1 cellular context compared by ENCODE assay signal in the genomic region with DNA sequence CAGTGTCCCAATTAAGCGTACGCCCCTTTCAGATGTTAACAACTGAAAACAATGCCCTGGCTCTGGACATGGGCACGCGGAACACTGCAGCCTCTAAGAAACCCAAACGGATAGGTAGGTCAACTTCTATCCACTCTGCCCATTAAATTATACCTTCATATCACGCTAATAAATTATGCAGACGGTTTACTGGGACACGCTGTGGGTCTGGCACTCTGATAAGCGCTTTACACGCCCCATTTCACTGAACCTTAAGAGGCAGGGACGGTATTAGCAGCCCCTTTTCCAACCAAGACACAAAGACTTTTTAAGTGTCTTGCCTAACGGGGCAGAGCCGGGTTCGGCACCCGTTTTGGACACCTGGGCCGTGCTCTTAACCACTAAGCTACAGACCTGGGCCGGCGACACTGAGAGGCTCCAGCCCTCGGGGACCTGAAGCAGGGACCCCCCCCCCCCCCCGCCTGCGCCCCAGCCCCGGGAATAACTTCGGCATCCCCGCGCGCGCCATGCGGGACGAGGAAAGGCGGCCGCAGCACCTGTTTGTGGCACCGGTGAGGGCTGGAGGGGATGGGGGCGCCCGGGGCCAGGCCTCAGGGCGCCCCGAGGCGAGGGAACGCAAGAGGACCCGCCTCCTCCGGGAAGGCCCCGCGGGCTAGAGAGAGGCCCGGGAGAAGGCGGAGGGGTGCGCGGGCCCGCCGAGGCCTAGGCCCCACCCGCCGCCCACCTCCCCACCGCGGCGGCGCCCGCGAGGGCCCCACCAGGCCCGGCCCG.
A peak's percentile ranks its signal among the peaks of the same experiment; 100 is the strongest.
TF ChIP-seq lines count a peak whose summit lies in the region.

No MANE protein-coding gene starts in this region.

TF ChIP-seq in K562, 482 proteins besides CTCF, POLR2A, EP300 and RAD21 (continued from another document):
- TF ChIP-seq, protein P1, sequence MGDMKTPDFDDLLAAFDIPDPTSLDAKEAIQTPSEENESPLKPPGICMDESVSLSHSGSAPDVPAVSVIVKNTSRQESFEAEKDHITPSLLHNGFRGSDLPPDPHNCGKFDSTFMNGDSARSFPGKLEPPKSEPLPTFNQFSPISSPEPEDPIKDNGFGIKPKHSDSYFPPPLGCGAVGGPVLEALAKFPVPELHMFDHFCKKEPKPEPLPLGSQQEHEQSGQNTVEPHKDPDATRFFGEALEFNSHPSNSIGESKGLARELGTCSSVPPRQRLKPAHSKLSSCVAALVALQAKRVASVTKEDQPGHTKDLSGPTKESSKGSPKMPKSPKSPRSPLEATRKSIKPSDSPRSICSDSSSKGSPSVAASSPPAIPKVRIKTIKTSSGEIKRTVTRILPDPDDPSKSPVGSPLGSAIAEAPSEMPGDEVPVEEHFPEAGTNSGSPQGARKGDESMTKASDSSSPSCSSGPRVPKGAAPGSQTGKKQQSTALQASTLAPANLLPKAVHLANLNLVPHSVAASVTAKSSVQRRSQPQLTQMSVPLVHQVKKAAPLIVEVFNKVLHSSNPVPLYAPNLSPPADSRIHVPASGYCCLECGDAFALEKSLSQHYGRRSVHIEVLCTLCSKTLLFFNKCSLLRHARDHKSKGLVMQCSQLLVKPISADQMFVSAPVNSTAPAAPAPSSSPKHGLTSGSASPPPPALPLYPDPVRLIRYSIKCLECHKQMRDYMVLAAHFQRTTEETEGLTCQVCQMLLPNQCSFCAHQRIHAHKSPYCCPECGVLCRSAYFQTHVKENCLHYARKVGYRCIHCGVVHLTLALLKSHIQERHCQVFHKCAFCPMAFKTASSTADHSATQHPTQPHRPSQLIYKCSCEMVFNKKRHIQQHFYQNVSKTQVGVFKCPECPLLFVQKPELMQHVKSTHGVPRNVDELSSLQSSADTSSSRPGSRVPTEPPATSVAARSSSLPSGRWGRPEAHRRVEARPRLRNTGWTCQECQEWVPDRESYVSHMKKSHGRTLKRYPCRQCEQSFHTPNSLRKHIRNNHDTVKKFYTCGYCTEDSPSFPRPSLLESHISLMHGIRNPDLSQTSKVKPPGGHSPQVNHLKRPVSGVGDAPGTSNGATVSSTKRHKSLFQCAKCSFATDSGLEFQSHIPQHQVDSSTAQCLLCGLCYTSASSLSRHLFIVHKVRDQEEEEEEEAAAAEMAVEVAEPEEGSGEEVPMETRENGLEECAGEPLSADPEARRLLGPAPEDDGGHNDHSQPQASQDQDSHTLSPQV (IDR thresholded peaks at IDR 0.05) = no peak
- 0 out of 2 replicates have a peak, but pooled peaks have one; percentile 11 for TF ChIP-seq ZNF263 (CRISPR knock-in tag; IDR thresholded peaks at IDR 0.05; ENCODE audit: borderline replicate concordance)
- peak; percentile 15 for TF ChIP-seq TBP (optimal IDR thresholded peaks at IDR 0.05; ENCODE audit: low read depth, low read length)
- no peak for TF ChIP-seq CHCHD3 (CRISPR knock-in tag; IDR thresholded peaks at IDR 0.05)
- no peak for TF ChIP-seq ETV1 (tag; conservative IDR thresholded peaks at IDR 0.05; ENCODE audit: low read depth)
- TF ChIP-seq ZNF23 (CRISPR knock-in tag; IDR thresholded peaks at IDR 0.05) = no peak
- TF ChIP-seq ZNF766 (CRISPR knock-in tag; conservative IDR thresholded peaks at IDR 0.05) = peak; percentile 69; the same call in 1 of the 2 replicates
- TF ChIP-seq SIN3A (IDR thresholded peaks at IDR 0.05; ENCODE audit: borderline replicate concordance in 2 of 2, control insufficient read depth in 1 of 2, low read depth in 2 of 2, low read length in 2 of 2) = peak in 1 of 2 experiments; percentile 20; a peak in 2 of 4 replicates
- no peak for TF ChIP-seq ZNF239 (CRISPR knock-in tag; IDR thresholded peaks at IDR 0.05)
- peak; percentile 41; the same call in 1 of the 2 replicates for TF ChIP-seq POLR2AphosphoS5 (IDR thresholded peaks at IDR 0.05; ENCODE audit: control insufficient read depth, insufficient read depth, low read depth, low read length)
- TF ChIP-seq NELFE (IDR thresholded peaks at IDR 0.05; ENCODE audit: insufficient read depth, insufficient read length) = no peak
- peak; percentile 44; the same call in 1 of the 2 replicates for TF ChIP-seq TAL1 (IDR thresholded peaks at IDR 0.05)
- peak; percentile 89 for TF ChIP-seq MEIS2 (IDR thresholded peaks at IDR 0.05; ENCODE audit: partially characterized antibody)
- TF ChIP-seq, protein P2, sequence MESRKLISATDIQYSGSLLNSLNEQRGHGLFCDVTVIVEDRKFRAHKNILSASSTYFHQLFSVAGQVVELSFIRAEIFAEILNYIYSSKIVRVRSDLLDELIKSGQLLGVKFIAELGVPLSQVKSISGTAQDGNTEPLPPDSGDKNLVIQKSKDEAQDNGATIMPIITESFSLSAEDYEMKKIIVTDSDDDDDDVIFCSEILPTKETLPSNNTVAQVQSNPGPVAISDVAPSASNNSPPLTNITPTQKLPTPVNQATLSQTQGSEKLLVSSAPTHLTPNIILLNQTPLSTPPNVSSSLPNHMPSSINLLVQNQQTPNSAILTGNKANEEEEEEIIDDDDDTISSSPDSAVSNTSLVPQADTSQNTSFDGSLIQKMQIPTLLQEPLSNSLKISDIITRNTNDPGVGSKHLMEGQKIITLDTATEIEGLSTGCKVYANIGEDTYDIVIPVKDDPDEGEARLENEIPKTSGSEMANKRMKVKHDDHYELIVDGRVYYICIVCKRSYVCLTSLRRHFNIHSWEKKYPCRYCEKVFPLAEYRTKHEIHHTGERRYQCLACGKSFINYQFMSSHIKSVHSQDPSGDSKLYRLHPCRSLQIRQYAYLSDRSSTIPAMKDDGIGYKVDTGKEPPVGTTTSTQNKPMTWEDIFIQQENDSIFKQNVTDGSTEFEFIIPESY (CRISPR knock-in tag; IDR thresholded peaks at IDR 0.05) = no peak
- peak; percentile 32; the same call in 1 of the 2 replicates for TF ChIP-seq NCOR1 (IDR thresholded peaks at IDR 0.05)
- TF ChIP-seq, protein P3, sequence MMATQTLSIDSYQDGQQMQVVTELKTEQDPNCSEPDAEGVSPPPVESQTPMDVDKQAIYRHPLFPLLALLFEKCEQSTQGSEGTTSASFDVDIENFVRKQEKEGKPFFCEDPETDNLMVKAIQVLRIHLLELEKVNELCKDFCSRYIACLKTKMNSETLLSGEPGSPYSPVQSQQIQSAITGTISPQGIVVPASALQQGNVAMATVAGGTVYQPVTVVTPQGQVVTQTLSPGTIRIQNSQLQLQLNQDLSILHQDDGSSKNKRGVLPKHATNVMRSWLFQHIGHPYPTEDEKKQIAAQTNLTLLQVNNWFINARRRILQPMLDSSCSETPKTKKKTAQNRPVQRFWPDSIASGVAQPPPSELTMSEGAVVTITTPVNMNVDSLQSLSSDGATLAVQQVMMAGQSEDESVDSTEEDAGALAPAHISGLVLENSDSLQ (IDR thresholded peaks at IDR 0.05) = peak; percentile 65; the same call in 1 of the 2 replicates
- TF ChIP-seq SIRT6 (IDR thresholded peaks at IDR 0.05; ENCODE audit: low read depth, low read length) = no peak
- 0 out of 2 replicates have a peak, but pooled peaks have one; percentile 38 for TF ChIP-seq FOXJ2 (tag; IDR thresholded peaks at IDR 0.05)
- TF ChIP-seq, protein P4, sequence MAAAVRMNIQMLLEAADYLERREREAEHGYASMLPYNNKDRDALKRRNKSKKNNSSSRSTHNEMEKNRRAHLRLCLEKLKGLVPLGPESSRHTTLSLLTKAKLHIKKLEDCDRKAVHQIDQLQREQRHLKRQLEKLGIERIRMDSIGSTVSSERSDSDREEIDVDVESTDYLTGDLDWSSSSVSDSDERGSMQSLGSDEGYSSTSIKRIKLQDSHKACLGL (CRISPR knock-in tag; IDR thresholded peaks at IDR 0.05; ENCODE audit: borderline replicate concordance, poor library complexity, severe bottlenecking) = no peak
- TF ChIP-seq, protein P5, sequence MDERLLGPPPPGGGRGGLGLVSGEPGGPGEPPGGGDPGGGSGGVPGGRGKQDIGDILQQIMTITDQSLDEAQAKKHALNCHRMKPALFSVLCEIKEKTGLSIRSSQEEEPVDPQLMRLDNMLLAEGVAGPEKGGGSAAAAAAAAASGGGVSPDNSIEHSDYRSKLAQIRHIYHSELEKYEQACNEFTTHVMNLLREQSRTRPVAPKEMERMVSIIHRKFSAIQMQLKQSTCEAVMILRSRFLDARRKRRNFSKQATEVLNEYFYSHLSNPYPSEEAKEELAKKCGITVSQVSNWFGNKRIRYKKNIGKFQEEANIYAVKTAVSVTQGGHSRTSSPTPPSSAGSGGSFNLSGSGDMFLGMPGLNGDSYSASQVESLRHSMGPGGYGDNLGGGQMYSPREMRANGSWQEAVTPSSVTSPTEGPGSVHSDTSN (CRISPR knock-in tag; IDR thresholded peaks at IDR 0.05; ENCODE audit: low read depth) = no peak
- TF ChIP-seq, protein P5 (tag; conservative IDR thresholded peaks at IDR 0.05; ENCODE audit: low read depth) = peak; percentile 57; the same call in 1 of the 2 replicates
- TF ChIP-seq, protein P6, sequence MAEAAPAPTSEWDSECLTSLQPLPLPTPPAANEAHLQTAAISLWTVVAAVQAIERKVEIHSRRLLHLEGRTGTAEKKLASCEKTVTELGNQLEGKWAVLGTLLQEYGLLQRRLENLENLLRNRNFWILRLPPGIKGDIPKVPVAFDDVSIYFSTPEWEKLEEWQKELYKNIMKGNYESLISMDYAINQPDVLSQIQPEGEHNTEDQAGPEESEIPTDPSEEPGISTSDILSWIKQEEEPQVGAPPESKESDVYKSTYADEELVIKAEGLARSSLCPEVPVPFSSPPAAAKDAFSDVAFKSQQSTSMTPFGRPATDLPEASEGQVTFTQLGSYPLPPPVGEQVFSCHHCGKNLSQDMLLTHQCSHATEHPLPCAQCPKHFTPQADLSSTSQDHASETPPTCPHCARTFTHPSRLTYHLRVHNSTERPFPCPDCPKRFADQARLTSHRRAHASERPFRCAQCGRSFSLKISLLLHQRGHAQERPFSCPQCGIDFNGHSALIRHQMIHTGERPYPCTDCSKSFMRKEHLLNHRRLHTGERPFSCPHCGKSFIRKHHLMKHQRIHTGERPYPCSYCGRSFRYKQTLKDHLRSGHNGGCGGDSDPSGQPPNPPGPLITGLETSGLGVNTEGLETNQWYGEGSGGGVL (CRISPR knock-in tag; IDR thresholded peaks at IDR 0.05) = no peak
- 0 out of 2 replicates have a peak, but pooled peaks have one; percentile 34 for TF ChIP-seq CBFA2T3 (IDR thresholded peaks at IDR 0.05)
- TF ChIP-seq ARID1B (IDR thresholded peaks at IDR 0.05) = peak; percentile 60
- peak; percentile 6; the same call in 1 of the 2 replicates for TF ChIP-seq CTBP1 (IDR thresholded peaks at IDR 0.05; ENCODE audit: borderline replicate concordance)
- no peak for TF ChIP-seq ERF (CRISPR knock-in tag; IDR thresholded peaks at IDR 0.05)
- TF ChIP-seq, protein P7, sequence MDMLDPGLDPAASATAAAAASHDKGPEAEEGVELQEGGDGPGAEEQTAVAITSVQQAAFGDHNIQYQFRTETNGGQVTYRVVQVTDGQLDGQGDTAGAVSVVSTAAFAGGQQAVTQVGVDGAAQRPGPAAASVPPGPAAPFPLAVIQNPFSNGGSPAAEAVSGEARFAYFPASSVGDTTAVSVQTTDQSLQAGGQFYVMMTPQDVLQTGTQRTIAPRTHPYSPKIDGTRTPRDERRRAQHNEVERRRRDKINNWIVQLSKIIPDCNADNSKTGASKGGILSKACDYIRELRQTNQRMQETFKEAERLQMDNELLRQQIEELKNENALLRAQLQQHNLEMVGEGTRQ (CRISPR knock-in tag; IDR thresholded peaks at IDR 0.05) = no peak
- TF ChIP-seq FOXA3 (CRISPR knock-in tag; conservative IDR thresholded peaks at IDR 0.05 in 1 of 2, IDR thresholded peaks at IDR 0.05 in 1 of 2) = no peak
- no peak for TF ChIP-seq POLR2G (IDR thresholded peaks at IDR 0.05; ENCODE audit: low read depth, low read length)
- no peak for TF ChIP-seq MCM3 (IDR thresholded peaks at IDR 0.05)
- no peak for TF ChIP-seq ESRRA (IDR thresholded peaks at IDR 0.05; ENCODE audit: borderline replicate concordance, low read depth)
- peak; percentile 5; the same call in 1 of the 2 replicates for TF ChIP-seq SP1 (CRISPR knock-in tag; IDR thresholded peaks at IDR 0.05)
- TF ChIP-seq TEAD4 (IDR thresholded peaks at IDR 0.05; ENCODE audit: low read length) = peak; percentile 20; the same call in 1 of the 2 replicates
- TF ChIP-seq TEAD4 (CRISPR knock-in tag; IDR thresholded peaks at IDR 0.05; ENCODE audit: borderline replicate concordance) = no peak
- TF ChIP-seq GABPB1 (CRISPR knock-in tag; IDR thresholded peaks at IDR 0.05) = 0 out of 2 replicates have a peak, but pooled peaks have one; percentile 24
- TF ChIP-seq RBM15 (IDR thresholded peaks at IDR 0.05; ENCODE audit: insufficient read depth, low read length) = no peak
- no peak for TF ChIP-seq FOXJ3 (CRISPR knock-in tag; IDR thresholded peaks at IDR 0.05)
- peak; percentile 25; the same call in 1 of the 2 replicates for TF ChIP-seq MXI1 (IDR thresholded peaks at IDR 0.05; ENCODE audit: low read depth, low read length)
- TF ChIP-seq, protein P8, sequence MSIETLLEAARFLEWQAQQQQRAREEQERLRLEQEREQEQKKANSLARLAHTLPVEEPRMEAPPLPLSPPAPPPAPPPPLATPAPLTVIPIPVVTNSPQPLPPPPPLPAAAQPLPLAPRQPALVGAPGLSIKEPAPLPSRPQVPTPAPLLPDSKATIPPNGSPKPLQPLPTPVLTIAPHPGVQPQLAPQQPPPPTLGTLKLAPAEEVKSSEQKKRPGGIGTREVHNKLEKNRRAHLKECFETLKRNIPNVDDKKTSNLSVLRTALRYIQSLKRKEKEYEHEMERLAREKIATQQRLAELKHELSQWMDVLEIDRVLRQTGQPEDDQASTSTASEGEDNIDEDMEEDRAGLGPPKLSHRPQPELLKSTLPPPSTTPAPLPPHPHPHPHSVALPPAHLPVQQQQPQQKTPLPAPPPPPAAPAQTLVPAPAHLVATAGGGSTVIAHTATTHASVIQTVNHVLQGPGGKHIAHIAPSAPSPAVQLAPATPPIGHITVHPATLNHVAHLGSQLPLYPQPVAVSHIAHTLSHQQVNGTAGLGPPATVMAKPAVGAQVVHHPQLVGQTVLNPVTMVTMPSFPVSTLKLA (conservative IDR thresholded peaks at IDR 0.05) = peak; percentile 34 to 52; a peak in 2 of 4 replicates
- peak; percentile 58 for TF ChIP-seq TCF3 (CRISPR knock-in tag; IDR thresholded peaks at IDR 0.05)
